Comparison of ENCODE assay signal across 1 cellular context in the genomic region with DNA sequence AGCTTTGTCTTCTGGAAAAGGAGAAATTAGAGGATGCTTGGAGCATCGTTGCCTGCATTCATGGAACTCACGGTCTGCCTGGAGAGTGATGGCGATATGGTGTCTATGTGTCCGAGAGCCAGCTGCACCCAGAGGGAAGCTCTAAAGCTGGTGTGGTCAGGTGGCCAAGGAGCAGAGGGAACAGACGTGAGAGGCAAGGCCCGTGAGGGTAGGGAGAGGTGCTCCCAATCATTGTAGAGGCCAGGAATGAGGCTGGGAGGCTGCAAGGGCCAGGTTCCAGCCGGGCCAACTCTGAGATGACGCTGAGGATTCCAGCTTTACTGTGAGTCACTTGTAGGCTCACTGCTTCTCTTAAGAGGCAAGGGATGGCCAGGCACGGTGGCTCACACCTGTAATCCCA.
TF ChIP-seq lines count a peak whose summit lies in the region.

No MANE protein-coding gene starts in this region.

TF ChIP-seq in H1, 55 proteins besides CTCF, POLR2A, EP300 and RAD21 (continued from another document):
- TF ChIP-seq EGR1 (IDR thresholded peaks at IDR 0.05; ENCODE audit: borderline replicate concordance, low read depth, low read length) (no peak), SRF (IDR thresholded peaks at IDR 0.05; ENCODE audit: low read depth, low read length) (no peak), CBX8 (IDR thresholded peaks at IDR 0.05; ENCODE audit: borderline replicate concordance, low read depth, low read length) (no peak), ZNF274 (IDR thresholded peaks at IDR 0.05; ENCODE audit: borderline replicate concordance, extremely low read depth, low read length) (no peak)
